Comparison of ENCODE assay signal across 34 cellular contexts in genomic region chr18:35962320-35962719, GRCh38.
"Had no signal": no experiment of that assay in that cellular context is flagged by ENCODE, and none has a peak within 500 bp of the region (broad histone marks: within the 10 kb centered on the region; RNA-seq: fewer than 3 reads in every experiment).

No MANE protein-coding gene starts in this region.

- DNase-seq: Karpas-422, MG63, MM.1S, MV-4-11, NCI-H1048, NCI-H1092, NCI-H1092 treated with DMSO at 0.1 percent for 48 hours, NCI-H1105, NCI-H1105 treated with DMSO at 0.1 percent for 48 hours, NCI-H1417, NCI-H1417 treated with DMSO at 0.1 percent for 48 hours, NCI-H1436, NCI-H1436 treated with DMSO at 0.1 percent for 48 hours, NCI-H146, NCI-H1694, NCI-H1694 treated with DMSO at 0.1 percent for 48 hours, NCI-H187, NCI-H187 treated with DMSO at 0.1 percent for 48 hours, NCI-H1930, NCI-H2029, NCI-H2029 treated with DMSO at 0.1 percent for 48 hours, NCI-H2081, NCI-H2081 treated with DMSO at 0.1 percent for 48 hours, NCI-H2107, NCI-H2171, NCI-H2171 treated with DMSO at 0.1 percent for 48 hours, NCI-H2227 treated with DMSO at 0.1 percent for 48 hours, NCI-H226, NCI-H345, NCI-H446, NCI-H446 treated with DMSO at 0.1 percent for 48 hours, NCI-H510A, NCI-H510A treated with DMSO at 0.1 percent for 48 hours had no signal

- H3K9ac ChIP-seq: KMS-11 had no signal

- H3K27me3 ChIP-seq: MG63 had no signal

- H3K36me3 ChIP-seq: MG63 had no signal

- H3K27ac ChIP-seq: KMS-11 had no signal

- H3K4me2 ChIP-seq: KMS-11 had no signal

- H3K4me3 ChIP-seq: MG63 had no signal
